ENCODE assay signal across 8 cellular contexts in the genomic region with DNA sequence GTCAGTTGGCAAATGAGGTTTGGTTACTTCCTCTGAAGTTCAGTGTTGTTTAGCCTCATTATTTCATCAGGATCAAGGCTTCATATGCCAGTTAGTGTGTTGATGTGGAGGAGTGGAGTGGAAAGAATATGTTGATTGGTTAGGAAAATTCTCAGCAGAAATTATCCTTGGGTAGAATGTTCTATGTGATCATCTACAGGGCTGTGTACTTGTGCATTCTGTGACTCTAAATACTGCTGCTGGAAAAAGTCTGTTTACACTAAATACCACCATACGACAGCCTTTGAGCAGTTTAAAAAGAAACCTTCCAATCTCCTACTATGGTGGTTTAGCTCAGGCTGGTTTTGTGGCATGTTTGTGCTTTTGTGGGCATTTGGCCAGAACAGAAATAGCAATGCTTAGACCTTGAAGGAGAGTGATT. TPM values are rescaled to one million over a fixed set of nuclear protein-coding genes. Genes with fewer than 3 reads are reported as not detected.
DNase-seq lines count a peak whose midpoint lies in the region; ATAC-seq, FAIRE-seq and TF ChIP-seq lines count a peak whose summit lies in the region.

No MANE protein-coding gene starts in this region.

- H3K4me3 ChIP-seq in keratinocyte (ENCODE audit: control insufficient read depth in 2 of 3, extremely low read depth in 1 of 3, insufficient read depth in 2 of 3, low read depth in 1 of 3, low read length in 3 of 3) (no peak overlapping the region), thyroid gland (replicated peaks in 1 of 3) (no peak overlapping the region)

- FAIRE-seq in keratinocyte (lab: Jason Lieb, UNC) = no peak

- H3K27me3 Mint-ChIP-seq in activated CD4-positive, alpha-beta T cell treated with anti-CD3 and anti-CD28 coated beads, Interleukin-2, amount 10 ng/mL, durations not matched to agents 24 days and 14 days = no peaks in the 10 kb centered on the region
- H3K27me3 Mint-ChIP-seq in activated CD4-positive, alpha-beta memory T cell treated with anti-CD3 and anti-CD28 coated beads, Interleukin-2, amount 10 ng/mL, durations not matched to agents 7 days and 5 days = no peaks in the 10 kb centered on the region

- H3K36me3 Mint-ChIP-seq in activated CD4-positive, alpha-beta T cell treated with anti-CD3 and anti-CD28 coated beads, Interleukin-2, amount 10 ng/mL, durations not matched to agents 24 days and 14 days (ENCODE audit: low read depth) = peaks cover 56% of the 10 kb centered on the region
- H3K36me3 Mint-ChIP-seq in activated CD4-positive, alpha-beta memory T cell treated with anti-CD3 and anti-CD28 coated beads, Interleukin-2, amount 10 ng/mL, durations not matched to agents 7 days and 5 days (ENCODE audit: low read depth) = peaks cover 61% of the 10 kb centered on the region

- H3K36me3 ChIP-seq in keratinocyte (ENCODE audit: control insufficient read depth in 2 of 2, extremely low read depth in 1 of 2, insufficient read depth in 2 of 2, low read length in 2 of 2) (peaks cover 14 to 24% of the 10 kb centered on the region in 2 experiments), thyroid gland (no peaks in the 10 kb centered on the region)

- H3K9ac ChIP-seq in keratinocyte (ENCODE audit: control insufficient read depth, extremely low read depth, insufficient read depth, low read length) = no peak overlapping the region

- peak overlapping the region; percentile 27 for H3K27ac ChIP-seq in keratinocyte (ENCODE audit: control insufficient read depth, insufficient read depth, low read length)
- peak overlapping the region; percentile 83 to 96 (median 89) for H3K27ac ChIP-seq in thyroid gland

- intact Hi-C loops in activated CD4-positive, alpha-beta T cell treated with anti-CD3 and anti-CD28 coated beads, Interleukin-2, amount 10 ng/mL, durations not matched to agents 24 days and 14 days (cut with micrococcal nuclease) = no loop called here
- intact Hi-C loops in thyroid gland (cut with DNase I) = no loop called here

- dilution Hi-C loops in keratinocyte (cut with MboI; ENCODE audit: extremely low pct_ligation_motif_present, low sequenced_read_pairs) = no loop called here

- H3K27me3 ChIP-seq in keratinocyte (ENCODE audit: control insufficient read depth, extremely low read depth, insufficient read depth, low read length) = no peaks in the 10 kb centered on the region
- H3K27me3 ChIP-seq in thyroid gland = no peaks in the 10 kb centered on the region

- peaks cover 62% of the 10 kb centered on the region for H3K4me1 Mint-ChIP-seq in activated CD4-positive, alpha-beta T cell treated with anti-CD3 and anti-CD28 coated beads, Interleukin-2, amount 10 ng/mL, durations not matched to agents 24 days and 14 days
- H3K4me1 Mint-ChIP-seq in activated CD4-positive, alpha-beta memory T cell treated with anti-CD3 and anti-CD28 coated beads, Interleukin-2, amount 10 ng/mL, durations not matched to agents 7 days and 5 days = peaks cover 68% of the 10 kb centered on the region

- H3K4me2 ChIP-seq in keratinocyte (ENCODE audit: control insufficient read depth, extremely low read depth, insufficient read depth, low read depth, low read length) = no peak overlapping the region

- DNase-seq in activated CD4-positive, alpha-beta T cell treated with anti-CD3 and anti-CD28 coated beads, Interleukin-2, amount 10 ng/mL, durations not matched to agents 24 days and 14 days = peak; percentile 54
- DNase-seq in activated CD4-positive, alpha-beta T cell treated with anti-CD3 and anti-CD28 coated beads, Interleukin-2, amount 50 U/mL, for 48 hours = no peak
- DNase-seq in activated CD4-positive, alpha-beta memory T cell treated with anti-CD3 and anti-CD28 coated beads, Interleukin-2, amount 10 ng/mL, durations not matched to agents 7 days and 5 days = no peak
- DNase-seq in keratinocyte (ENCODE audit: low read depth, low spot score) = no peak
- DNase-seq in thyroid gland = peak; percentile 35 to 36
- DNase-seq in NCI-H2107 (lab: John Stamatoyannopoulos, UW) = no peak
- DNase-seq in islet precursor cell = no peak

- H3K79me2 ChIP-seq in keratinocyte (ENCODE audit: control insufficient read depth, insufficient read depth, low read length) = peaks cover 97% of the 10 kb centered on the region

- 13 to 36% methylated on average over 1 of the region's 1 CpG for WGBS in thyroid gland, 2 donors

- peaks cover 15% of the 10 kb centered on the region for H4K20me1 ChIP-seq in keratinocyte (ENCODE audit: control insufficient read depth, extremely low read depth, insufficient read depth, low read length)

- POLR2A ChIA-PET in activated CD4-positive, alpha-beta memory T cell treated with anti-CD3 and anti-CD28 coated beads, Interleukin-2, amount 10 ng/mL, durations not matched to agents 7 days and 5 days (lab: Charles Lee) = interaction anchor here (0.7 to 3.6 kb wide), 4 partner anchors 11 to 60 kb away, joined by 3 to 12 read pairs (median 5); no protein-coding TSS in a partner anchor

- no peaks in the 10 kb centered on the region for H3K9me3 Mint-ChIP-seq in activated CD4-positive, alpha-beta T cell treated with anti-CD3 and anti-CD28 coated beads, Interleukin-2, amount 10 ng/mL, durations not matched to agents 24 days and 14 days
- no peaks in the 10 kb centered on the region for H3K9me3 Mint-ChIP-seq in activated CD4-positive, alpha-beta memory T cell treated with anti-CD3 and anti-CD28 coated beads, Interleukin-2, amount 10 ng/mL, durations not matched to agents 7 days and 5 days

- H3K4me3 Mint-ChIP-seq in activated CD4-positive, alpha-beta T cell treated with anti-CD3 and anti-CD28 coated beads, Interleukin-2, amount 10 ng/mL, durations not matched to agents 24 days and 14 days = peak overlapping the region; percentile 24
- no peak overlapping the region for H3K4me3 Mint-ChIP-seq in activated CD4-positive, alpha-beta memory T cell treated with anti-CD3 and anti-CD28 coated beads, Interleukin-2, amount 10 ng/mL, durations not matched to agents 7 days and 5 days

- CTCF ChIA-PET in activated CD4-positive, alpha-beta memory T cell treated with anti-CD3 and anti-CD28 coated beads, Interleukin-2, amount 10 ng/mL, durations not matched to agents 7 days and 5 days (lab: Charles Lee) = interaction anchor here (1.6 kb wide), 1 partner anchor 25 kb away, joined by 4 read pairs; no protein-coding TSS in a partner anchor

- H2AFZ ChIP-seq in keratinocyte (ENCODE audit: control insufficient read depth, low read length) = no peak overlapping the region

- no peaks in the 10 kb centered on the region for H3K9me3 ChIP-seq in keratinocyte (ENCODE audit: control insufficient read depth, low read depth, low read length)
- no peaks in the 10 kb centered on the region for H3K9me3 ChIP-seq in thyroid gland

- no peak for TF ChIP-seq POLR2A in thyroid gland (IDR thresholded peaks at IDR 0.05)

- peak overlapping the region; percentile 63 for H3K27ac Mint-ChIP-seq in activated CD4-positive, alpha-beta T cell treated with anti-CD3 and anti-CD28 coated beads, Interleukin-2, amount 10 ng/mL, durations not matched to agents 24 days and 14 days
- H3K27ac Mint-ChIP-seq in activated CD4-positive, alpha-beta memory T cell treated with anti-CD3 and anti-CD28 coated beads, Interleukin-2, amount 10 ng/mL, durations not matched to agents 7 days and 5 days = peak overlapping the region; percentile 12

- no peaks in the 10 kb centered on the region for H3K9me1 ChIP-seq in keratinocyte (ENCODE audit: control insufficient read depth, extremely low read depth, insufficient read depth, low read length)

- ATAC-seq in HG03520 (IDR thresholded peaks at IDR 0.05; ENCODE audit: unreplicated experiment) = no peak

- no peak for TF ChIP-seq CTCF in keratinocyte (optimal IDR thresholded peaks at IDR 0.05 in 1 of 3, IDR thresholded peaks at IDR 0.05 in 1 of 3, conservative IDR thresholded peaks at IDR 0.05 in 1 of 3; ENCODE audit: extremely low read depth in 1 of 3, insufficient read depth in 2 of 3, low read length in 3 of 3)
- TF ChIP-seq CTCF in thyroid gland (IDR thresholded peaks at IDR 0.05) = no peak

- H3K4me1 ChIP-seq in keratinocyte (ENCODE audit: control insufficient read depth, extremely low read depth, insufficient read depth, low read length) (peaks cover 8% of the 10 kb centered on the region), thyroid gland (peaks cover 46 to 58% of the 10 kb centered on the region in 2 donors)

RNA-seq across cellular contexts. Expression of a gene that starts 25.8 kb away (rescaled TPM):
- 166 and 168 TPM in 2 replicates for total RNA-seq in activated CD4-positive, alpha-beta T cell treated with anti-CD3 and anti-CD28 coated beads, Interleukin-2, amount 10 ng/mL, durations not matched to agents 24 days and 14 days
- total RNA-seq in activated CD4-positive, alpha-beta memory T cell treated with anti-CD3 and anti-CD28 coated beads, Interleukin-2, amount 10 ng/mL, durations not matched to agents 7 days and 5 days = 100 to 1,000 TPM; 156 to 161 TPM
- 77.1 to 120 TPM (median 77.7 TPM) in 3 replicates for polyA plus RNA-seq in keratinocyte
- 98.7 TPM for polyA plus RNA-seq in keratinocyte (2011; ENCODE audit: low read depth)
- polyA plus RNA-seq in keratinocyte (2011; cell fraction: cytosol; rRNA removed) = 60.1 and 121 TPM in 2 replicates
- polyA plus RNA-seq in keratinocyte (2011; cell fraction: nucleus; rRNA removed) = 91.8 and 105 TPM in 2 replicates
- polyA plus RNA-seq in keratinocyte (2012; ENCODE audit: low replicate concordance) = 75.0 and 81.2 TPM in 2 replicates
- 59.3 to 159 TPM (median 79.1 TPM) in 3 replicates for polyA minus RNA-seq in keratinocyte
- polyA minus RNA-seq in keratinocyte (2011; cell fraction: cytosol; rRNA and poly(A)+ RNA removed) = 87.7 TPM
- 67.4 and 142 TPM in 2 replicates for polyA minus RNA-seq in keratinocyte (2011; cell fraction: nucleus; rRNA and poly(A)+ RNA removed)
- total RNA-seq in thyroid gland = 10 to 100 TPM; 70.8 to 97.6 (median 87.4) TPM

Comparison
In these comparisons a context has a peak if more than half of its experiments do, and no peak if none do; other contexts are left out.
1. DNase-seq: peak in activated CD4-positive, alpha-beta T cell treated with anti-CD3 and anti-CD28 coated beads, Interleukin-2, amount 10 ng/mL, durations not matched to agents 24 days and 14 days (single experiment) and thyroid gland (2 of 2); none in activated CD4-positive, alpha-beta T cell treated with anti-CD3 and anti-CD28 coated beads, Interleukin-2, amount 50 U/mL, for 48 hours (0 of 2), activated CD4-positive, alpha-beta memory T cell treated with anti-CD3 and anti-CD28 coated beads, Interleukin-2, amount 10 ng/mL, durations not matched to agents 7 days and 5 days (single experiment), keratinocyte (single experiment), NCI-H2107 (single experiment) and islet precursor cell (single experiment).